In genomic region chr2:172783091-172783898, GRCh38 we compare ENCODE assay signal across 10 cellular contexts. TPM values are rescaled to one million over a fixed set of nuclear protein-coding genes. Genes with fewer than 3 reads are reported as not detected.
DNase-seq lines count a peak whose midpoint lies in the region; ATAC-seq and TF ChIP-seq lines count a peak whose summit lies in the region.
"Had no signal": no experiment of that assay in that cellular context is flagged by ENCODE, and none has a peak within 500 bp of the region (broad histone marks: within the 10 kb centered on the region; RNA-seq: fewer than 3 reads in every experiment).

No MANE protein-coding gene starts in this region.

- TF ChIP-seq POLR2A in upper lobe of left lung (IDR thresholded peaks at IDR 0.05) = no peak

- no peak for TF ChIP-seq CTCF in upper lobe of left lung (IDR thresholded peaks at IDR 0.05)

- peak; percentile 57 to 60 for ATAC-seq in upper lobe of left lung (ENCODE audit: low FRiP score in 2 of 2)
- ATAC-seq: gastrocnemius medialis had no signal

- TF ChIP-seq EP300 in upper lobe of left lung (IDR thresholded peaks at IDR 0.05) = no peak

- no peak overlapping the region for H3K27ac ChIP-seq in upper lobe of left lung
- H3K27ac ChIP-seq: gastrocnemius medialis had no signal

- no peaks in the 10 kb centered on the region for H3K36me3 ChIP-seq in upper lobe of left lung
- H3K36me3 ChIP-seq: gastrocnemius medialis had no signal

- DNase-seq in SIG-M5 treated with dmso at 0.1 percent for 504 hours (lab: John Stamatoyannopoulos, UW; ENCODE audit: unreplicated experiment) (peak; percentile 7), SIG-M5 (lab: John Stamatoyannopoulos, UW) (no peak), amniotic epithelial cell (ENCODE audit: low read depth) (peak; percentile 89), iPS-NIHi11 (ENCODE audit: low spot score) (peak; percentile 23), upper lobe of left lung (no peak), NCI-H2107 (lab: John Stamatoyannopoulos, UW) (no peak), activated T-cell treated with anti-CD3 and anti-CD28 coated beads for 4 hours (no peak)
- DNase-seq in stimulated activated CD4-positive, alpha-beta T cell treated with anti-CD3 and anti-CD28 coated beads, Interleukin-4, amount 100 ng/mL, for 1 hour = no peak
- DNase-seq: AML-193, gastrocnemius medialis had no signal

- WGBS in upper lobe of left lung, 2 donors = 37 to 39% methylated on average over 9 of the region's 9 CpGs

- H3K27me3 ChIP-seq in upper lobe of left lung = no peaks in the 10 kb centered on the region
- H3K27me3 ChIP-seq: gastrocnemius medialis had no signal

- H3K4me1 ChIP-seq in upper lobe of left lung = peaks cover 0 to 4% (median 0%) of the 10 kb centered on the region in 4 donors
- H3K4me1 ChIP-seq: gastrocnemius medialis had no signal

- no peaks in the 10 kb centered on the region for H3K9me3 ChIP-seq in upper lobe of left lung
- H3K9me3 ChIP-seq: gastrocnemius medialis had no signal

- H3K4me3 ChIP-seq in upper lobe of left lung = no peak overlapping the region
- H3K4me3 ChIP-seq: gastrocnemius medialis had no signal

RNA-seq across cellular contexts. Expression of gene RAPGEF4, which starts 47.6 kb away (rescaled TPM):
- total RNA-seq in upper lobe of left lung = 10 to 100 TPM in 5 of 6 donors, 1 to 10 TPM in 1; 8.3 to 35.2 (median 17.4) TPM

Comparison
In these comparisons a context has a peak if more than half of its experiments do, and no peak if none do; other contexts are left out.
1. DNase-seq: peak in SIG-M5 treated with dmso at 0.1 percent for 504 hours (single experiment), amniotic epithelial cell (single experiment) and iPS-NIHi11 (single experiment); none in SIG-M5 (single experiment), upper lobe of left lung (0 of 2), stimulated activated CD4-positive, alpha-beta T cell treated with anti-CD3 and anti-CD28 coated beads, Interleukin-4, amount 100 ng/mL, for 1 hour (single experiment), NCI-H2107 (single experiment) and activated T-cell treated with anti-CD3 and anti-CD28 coated beads for 4 hours (single experiment).